Comparison of ENCODE assay signal across 16 cellular contexts in the genomic region with DNA sequence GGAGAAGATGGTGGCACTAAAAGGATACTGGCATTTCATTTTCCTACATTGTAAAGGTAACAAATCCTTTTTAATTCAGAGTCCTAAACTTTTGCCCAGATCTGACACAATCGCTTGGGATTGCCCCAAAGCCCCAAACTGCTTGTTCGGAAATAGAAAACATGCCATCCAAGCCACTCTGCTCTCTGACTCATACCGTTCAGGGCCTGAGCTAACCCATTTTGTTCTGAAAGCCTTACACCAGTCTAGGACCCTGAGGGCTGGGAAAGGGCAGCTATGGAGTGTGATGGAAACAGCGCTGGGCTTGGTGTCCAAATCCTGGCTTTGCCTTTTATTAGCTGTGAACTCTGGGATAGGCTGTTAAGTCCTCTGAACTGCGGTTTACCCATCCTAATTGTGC.
DNase-seq lines count a peak whose midpoint lies in the region; ATAC-seq, FAIRE-seq and TF ChIP-seq lines count a peak whose summit lies in the region.
"Had no signal": no experiment of that assay in that cellular context is flagged by ENCODE, and none has a peak within 500 bp of the region (broad histone marks: within the 10 kb centered on the region; RNA-seq: fewer than 3 reads in every experiment).

No MANE protein-coding gene starts in this region.

- DNase-seq in H54 (ENCODE audit: insufficient read length, low spot score) (peak; percentile 40), adipocyte (ENCODE audit: low read depth) (peak; percentile 58), glomerular visceral epithelial cell (ENCODE audit: extremely low spot score) (peak; percentile 20), thoracic aorta (ENCODE audit: low spot score) (peak; percentile 33), HCEC 1CT (no peak), NCI-H1417 treated with DMSO at 0.1 percent for 48 hours (lab: John Stamatoyannopoulos, UW) (no peak)
- DNase-seq: activated CD4-positive, alpha-beta T cell treated with anti-CD3 and anti-CD28 coated beads, Interleukin-2, amount 10 ng/mL, durations not matched to agents 7 days and 5 days; activated T-cell treated with anti-CD3 and anti-CD28 coated beads, Interleukin-2, amount 50 U/mL, for 4 hours; amygdala; kidney glomerular epithelial cell; naive B cell; NCI-H1417; NCI-H446; Peyer's patch had no signal

- no peak for TF ChIP-seq CTCF in thoracic aorta (IDR thresholded peaks at IDR 0.05)

- FAIRE-seq in H54 (lab: Jason Lieb, UNC) = peak; percentile 95

- H3K9ac ChIP-seq in adipocyte (ENCODE audit: low read length) = peak overlapping the region; percentile 77

- ATAC-seq in thoracic aorta (ENCODE audit: insufficient number of reproducible peaks, low FRiP score, low read depth) (peak; percentile 66), HG03097 (IDR thresholded peaks at IDR 0.05; ENCODE audit: low FRiP score, unreplicated experiment) (no peak), GM18867 (IDR thresholded peaks at IDR 0.05; ENCODE audit: unreplicated experiment) (no peak)
- ATAC-seq: activated T-cell treated with anti-CD3 and anti-CD28 coated beads, Interleukin-2, amount 50 U/mL, for 4 hours had no signal

- peak overlapping the region; percentile 88 to 93 for H3K27ac ChIP-seq in thoracic aorta

- H3K36me3 ChIP-seq in adipocyte (ENCODE audit: control insufficient read depth, insufficient read depth, low read length, severe bottlenecking) (no peaks in the 10 kb centered on the region), thoracic aorta (no peaks in the 10 kb centered on the region)
- H3K36me3 ChIP-seq: Peyer's patch had no signal

- peaks cover 63% of the 10 kb centered on the region for H3K4me1 ChIP-seq in adipocyte (ENCODE audit: control insufficient read depth, insufficient read depth, low read length)
- H3K4me1 ChIP-seq in thoracic aorta (ENCODE audit: control insufficient read depth in 1 of 2, low read depth in 2 of 2) = peaks cover 21 to 71% of the 10 kb centered on the region in 2 donors
- H3K4me1 ChIP-seq: Peyer's patch had no signal

- H3K9me3 ChIP-seq in adipocyte (ENCODE audit: control insufficient read depth, low read length) (no peaks in the 10 kb centered on the region), thoracic aorta (no peaks in the 10 kb centered on the region)
- H3K9me3 ChIP-seq: Peyer's patch had no signal

- H3K4me3 ChIP-seq in adipocyte (ENCODE audit: low read length) = peak overlapping the region; percentile 5
- H3K4me3 ChIP-seq in thoracic aorta = no peak overlapping the region
- H3K4me3 ChIP-seq: Peyer's patch had no signal

- no peak for TF ChIP-seq POLR2A in H54 (IDR thresholded peaks at IDR 0.05; ENCODE audit: low read depth, low read length)

- H3K27me3 ChIP-seq in adipocyte (replicated peaks; ENCODE audit: control insufficient read depth, insufficient read depth, low read length) (no peaks in the 10 kb centered on the region), thoracic aorta (replicated peaks; ENCODE audit: insufficient read depth) (no peaks in the 10 kb centered on the region)
- H3K27me3 ChIP-seq: Peyer's patch had no signal

Comparison
In these comparisons a context has a peak if more than half of its experiments do, and no peak if none do; other contexts are left out.
1. DNase-seq: peak in H54 (single experiment), adipocyte (single experiment), glomerular visceral epithelial cell (single experiment) and thoracic aorta (single experiment); none in HCEC 1CT (single experiment) and NCI-H1417 treated with DMSO at 0.1 percent for 48 hours (single experiment).